ENCODE assay signal across 26 cellular contexts in genomic region chr2:190452433-190452832, GRCh38. TPM values are rescaled to one million over a fixed set of nuclear protein-coding genes. Genes with fewer than 3 reads are reported as not detected.
DNase-seq lines count a peak whose midpoint lies in the region; ATAC-seq and TF ChIP-seq lines count a peak whose summit lies in the region.
"Had no signal": no experiment of that assay in that cellular context is flagged by ENCODE, and none has a peak within 500 bp of the region (broad histone marks: within the 10 kb centered on the region; RNA-seq: fewer than 3 reads in every experiment).

No MANE protein-coding gene starts in this region.

- peak overlapping the region; percentile 0 to 2 for H3K27ac Mint-ChIP-seq in natural killer cell
- H3K27ac Mint-ChIP-seq: activated CD4-positive, alpha-beta memory T cell treated with anti-CD3 and anti-CD28 coated beads for 36 hours; H9 had no signal

- no peak overlapping the region for H3K4me3 Mint-ChIP-seq in natural killer cell
- H3K4me3 Mint-ChIP-seq: activated CD4-positive, alpha-beta memory T cell treated with anti-CD3 and anti-CD28 coated beads for 36 hours; CD4-positive, CD25-positive, alpha-beta regulatory T cell; H9 had no signal

- H3K4me3 ChIP-seq in NB4 (ENCODE audit: low read depth, low read length) (no peak overlapping the region), SJCRH30 (no peak overlapping the region)
- H3K4me3 ChIP-seq: left ventricle myocardium inferior, prostate gland, sigmoid colon, uterus had no signal

- H3K27ac ChIP-seq in RWPE1, result no peak overlapping the region
- H3K27ac ChIP-seq in SJCRH30, result no peak overlapping the region
- H3K27ac ChIP-seq: KMS-11, left ventricle myocardium inferior, prostate gland, sigmoid colon, uterus had no signal

- no peaks in the 10 kb centered on the region for H3K27me3 Mint-ChIP-seq in natural killer cell (ENCODE audit: low read depth in 2 of 2)
- H3K27me3 Mint-ChIP-seq: activated CD4-positive, alpha-beta memory T cell treated with anti-CD3 and anti-CD28 coated beads for 36 hours; CD4-positive, CD25-positive, alpha-beta regulatory T cell had no signal

- DNase-seq in NOMO-1 treated with DMSO at 0.1 percent for 48 hours (lab: John Stamatoyannopoulos, UW; ENCODE audit: unreplicated experiment) (peak; percentile 9), NOMO-1 treated with dmso at 0.1 percent for 144 hours (lab: John Stamatoyannopoulos, UW; ENCODE audit: unreplicated experiment) (no peak), NB4 (ENCODE audit: low read depth) (peak; percentile 4), natural killer cell (no peak), RWPE1 (ENCODE audit: low spot score) (no peak), SJCRH30 (no peak), hypothalamus (lab: John Stamatoyannopoulos, UW) (no peak)
- DNase-seq: 8988T; activated CD4-positive, alpha-beta memory T cell treated with anti-CD3 and anti-CD28 coated beads for 36 hours; activated CD8-positive, alpha-beta memory T cell treated with anti-CD3 and anti-CD28 coated beads, Interleukin-2, amount 50 U/mL, for 48 hours; activated gamma-delta T cell treated with Interleukin-2 at 50 U/mL for 16 hours; CD4-positive, CD25-positive, alpha-beta regulatory T cell; DMS 273 treated with DMSO at 0.1 percent for 48 hours; H9; islet precursor cell; left ventricle myocardium inferior; NCI-H2171; NCI-H510A treated with DMSO at 0.1 percent for 48 hours; sigmoid colon; stimulated activated CD4-positive, alpha-beta T cell treated with anti-CD3 and anti-CD28 coated beads, Interleukin-4, amount 100 ng/mL, for 4 hours; stimulated activated naive CD4-positive, alpha-beta T cell treated with Interleukin-2 at 50 U/mL for 16 hours; T-helper 1 cell; uterus had no signal

- H3K36me3 Mint-ChIP-seq in natural killer cell, result no peaks in the 10 kb centered on the region

- no peak for TF ChIP-seq CTCF in NB4 (IDR thresholded peaks at IDR 0.05; ENCODE audit: low read depth, low read length)
- no peak for TF ChIP-seq CTCF in natural killer cell (IDR thresholded peaks at IDR 0.05)
- TF ChIP-seq CTCF in RWPE1 (conservative IDR thresholded peaks at IDR 0.05; ENCODE audit: low read depth), result no peak

- no peaks in the 10 kb centered on the region for H3K9me3 Mint-ChIP-seq in natural killer cell
- H3K9me3 Mint-ChIP-seq: activated CD4-positive, alpha-beta memory T cell treated with anti-CD3 and anti-CD28 coated beads for 36 hours; H9 had no signal

- H3K27me3 ChIP-seq in SJCRH30, result no peaks in the 10 kb centered on the region
- H3K27me3 ChIP-seq: sigmoid colon, uterus had no signal

- CTCF ChIA-PET in RWPE1 (lab: Yijun Ruan, JAX), result interaction anchor here (0.6 kb wide), 1 partner anchor 1710 kb away, joined by 4 read pairs; no protein-coding TSS in a partner anchor

- no peak for TF ChIP-seq POLR2A in NB4 (IDR thresholded peaks at IDR 0.05; ENCODE audit: extremely low read depth, insufficient read length)

- ATAC-seq in GM19395 (IDR thresholded peaks at IDR 0.05; ENCODE audit: unreplicated experiment), result peak; percentile 52
- ATAC-seq in natural killer cell, result no peak

- no peaks in the 10 kb centered on the region for H3K9me3 ChIP-seq in SJCRH30 (replicated peaks)
- H3K9me3 ChIP-seq: left ventricle myocardium inferior, prostate gland, sigmoid colon, uterus had no signal

- POLR2A ChIA-PET in RWPE1 (lab: Yijun Ruan, JAX; ENCODE audit: low non-redundant PET), result no interaction called here

- no peaks in the 10 kb centered on the region for H3K36me3 ChIP-seq in SJCRH30
- H3K36me3 ChIP-seq: left ventricle myocardium inferior, prostate gland, sigmoid colon, uterus had no signal

- H3K4me1 Mint-ChIP-seq in natural killer cell, result peaks cover 44 to 46% of the 10 kb centered on the region in 2 donors
- H3K4me1 Mint-ChIP-seq: H9 had no signal

- intact Hi-C loops in natural killer cell (cut with micrococcal nuclease), result no loop called here

- H3K4me1 ChIP-seq in SJCRH30, result peaks cover 2% of the 10 kb centered on the region; the same call in 1 of the 2 replicates
- H3K4me1 ChIP-seq: prostate gland, uterus had no signal

RNA-seq across cellular contexts. Expression of gene MFSD6, which starts 44.3 kb away (rescaled TPM):
- total RNA-seq in natural killer cell, result 10 to 100 TPM; 36.7 to 50.5 (median 48.0) TPM
- total RNA-seq in SJCRH30 (2014; rRNA removed; shearing (Covaris generic)), result 14.4 TPM in 2 replicates

Comparison
In these comparisons a context has a peak if more than half of its experiments do, and no peak if none do; other contexts are left out.
1. DNase-seq: peak in NOMO-1 treated with DMSO at 0.1 percent for 48 hours (single experiment) and NB4 (single experiment); none in NOMO-1 treated with dmso at 0.1 percent for 144 hours (single experiment), natural killer cell (single experiment), RWPE1 (single experiment), SJCRH30 (0 of 2) and hypothalamus (0 of 51).